Comparison of ENCODE assay signal across 29 cellular contexts in genomic region chr6:13836170-13836569, GRCh38.
"Had no signal": no experiment of that assay in that cellular context is flagged by ENCODE, and none has a peak within 500 bp of the region (broad histone marks: within the 10 kb centered on the region; RNA-seq: fewer than 3 reads in every experiment).

No MANE protein-coding gene starts in this region.

- H3K9me3 Mint-ChIP-seq: activated CD4-positive, alpha-beta memory T cell treated with anti-CD3 and anti-CD28 coated beads for 36 hours; activated CD4-positive, alpha-beta T cell treated with anti-CD3 and anti-CD28 coated beads, Interleukin-2, amount 10 ng/mL, durations not matched to agents 7 days and 5 days; activated naive CD8-positive, alpha-beta T cell treated with anti-CD3 and anti-CD28 coated beads, Interleukin-2, amount 50 U/mL, for 24 hours; activated T-cell treated with anti-CD3 and anti-CD28 coated beads, Interleukin-2, amount 50 U/mL, for 4 hours had no signal

- H3K4me1 ChIP-seq: ascending aorta, body of pancreas, Peyer's patch, SJCRH30 had no signal

- H3K9me3 ChIP-seq: ascending aorta, body of pancreas, Peyer's patch, SJCRH30, SK-N-SH had no signal

- H3K27ac Mint-ChIP-seq: activated CD4-positive, alpha-beta memory T cell treated with anti-CD3 and anti-CD28 coated beads for 36 hours; activated CD4-positive, alpha-beta T cell treated with anti-CD3 and anti-CD28 coated beads, Interleukin-2, amount 10 ng/mL, durations not matched to agents 7 days and 5 days; activated naive CD4-positive, alpha-beta T cell treated with anti-CD3 and anti-CD28 coated beads, Interleukin-2, amount 50 U/mL, for 72 hours; activated naive CD8-positive, alpha-beta T cell treated with anti-CD3 and anti-CD28 coated beads, Interleukin-2, amount 50 U/mL, for 24 hours had no signal

- DNase-seq: activated CD4-positive, alpha-beta memory T cell treated with anti-CD3 and anti-CD28 coated beads for 36 hours; activated CD4-positive, alpha-beta T cell treated with anti-CD3 and anti-CD28 coated beads, Interleukin-2, amount 10 ng/mL, durations not matched to agents 7 days and 5 days; activated CD4-positive, CD25-positive, alpha-beta regulatory T cell; activated CD8-positive, alpha-beta memory T cell treated with anti-CD3 and anti-CD28 coated beads for 24 hours; activated effector memory CD4-positive, alpha-beta T cell treated with anti-CD3 and anti-CD28 coated beads, Interleukin-2, amount 50 U/mL, for 16 hours; activated naive CD4-positive, alpha-beta T cell treated with Interleukin-2 at 50 U/mL for 16 hours; activated naive CD8-positive, alpha-beta T cell treated with anti-CD3 and anti-CD28 coated beads, Interleukin-2, amount 50 U/mL, for 24 hours; activated T-cell treated with anti-CD3 and anti-CD28 coated beads, Interleukin-2, amount 50 U/mL, for 4 hours; amniotic stem cell; body of pancreas; central memory CD4-positive, alpha-beta T cell; Kasumi-1; KBM-7; NCI-H1092; NCI-H1417; NCI-H1930; NCI-H446; NCI-H524; NCI-H774; NK-92 treated with Interleukin-12 subunit alpha and Interleukin-12 subunit beta, amount 100 ng/mL, for 24 hours; Peyer's patch; Right ventricle myocardium superior; SJCRH30; SK-N-SH; T-helper 1 cell had no signal

- H3K36me3 ChIP-seq: ascending aorta, Peyer's patch, SJCRH30 had no signal

- ATAC-seq: activated naive CD4-positive, alpha-beta T cell treated with anti-CD3 and anti-CD28 coated beads, Interleukin-2, amount 50 U/mL, for 72 hours; activated naive CD8-positive, alpha-beta T cell treated with anti-CD3 and anti-CD28 coated beads, Interleukin-2, amount 50 U/mL, for 24 hours; activated T-cell treated with anti-CD3 and anti-CD28 coated beads, Interleukin-2, amount 50 U/mL, for 4 hours; body of pancreas had no signal

- H3K4me3 Mint-ChIP-seq: activated CD4-positive, alpha-beta memory T cell treated with anti-CD3 and anti-CD28 coated beads for 36 hours; activated CD4-positive, alpha-beta T cell treated with anti-CD3 and anti-CD28 coated beads, Interleukin-2, amount 10 ng/mL, durations not matched to agents 7 days and 5 days; activated naive CD8-positive, alpha-beta T cell treated with anti-CD3 and anti-CD28 coated beads, Interleukin-2, amount 50 U/mL, for 24 hours; activated T-cell treated with anti-CD3 and anti-CD28 coated beads, Interleukin-2, amount 50 U/mL, for 4 hours had no signal

- H3K27ac ChIP-seq: ascending aorta, body of pancreas, Peyer's patch, RWPE1, SJCRH30, VCaP had no signal

- H3K36me3 Mint-ChIP-seq: activated CD4-positive, alpha-beta memory T cell treated with anti-CD3 and anti-CD28 coated beads for 36 hours; activated naive CD4-positive, alpha-beta T cell treated with anti-CD3 and anti-CD28 coated beads, Interleukin-2, amount 50 U/mL, for 72 hours had no signal

- H3K27me3 ChIP-seq: ascending aorta, body of pancreas, Peyer's patch, SJCRH30 had no signal

- H3K4me3 ChIP-seq: ascending aorta, body of pancreas, Peyer's patch, SJCRH30 had no signal

- H3K4me1 Mint-ChIP-seq: activated CD4-positive, alpha-beta T cell treated with anti-CD3 and anti-CD28 coated beads, Interleukin-2, amount 10 ng/mL, durations not matched to agents 7 days and 5 days; activated naive CD8-positive, alpha-beta T cell treated with anti-CD3 and anti-CD28 coated beads, Interleukin-2, amount 50 U/mL, for 24 hours had no signal
